In the genomic region with DNA sequence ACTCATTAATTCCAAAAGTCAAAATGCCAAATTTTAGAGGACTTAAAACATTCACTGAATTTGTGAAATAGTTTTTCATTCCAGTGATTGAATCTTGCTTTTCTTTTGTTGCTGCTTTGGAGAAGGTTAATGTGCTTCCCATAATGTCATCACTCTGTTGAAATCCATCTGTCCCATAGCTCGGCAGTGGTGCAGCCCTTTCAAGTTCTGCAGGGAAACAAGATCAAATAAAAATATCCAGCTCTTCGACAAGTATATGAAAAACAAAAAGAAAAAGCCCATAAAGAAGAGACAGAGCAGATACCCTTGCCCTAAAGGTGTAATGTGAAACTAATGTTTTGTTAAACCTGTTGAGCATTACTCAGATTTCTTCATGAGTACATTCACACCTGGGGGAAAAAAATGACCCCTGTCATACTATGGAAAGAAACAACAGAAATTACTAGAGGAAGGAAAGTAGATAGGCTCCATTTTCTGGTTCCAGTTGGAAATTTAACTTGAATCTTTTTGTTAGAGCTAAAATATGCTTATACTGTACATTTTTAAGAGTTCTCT, we compare ENCODE assay signal across 20 cellular contexts. TPM values are rescaled to one million over a fixed set of nuclear protein-coding genes. Genes with fewer than 3 reads are reported as not detected.
DNase-seq lines count a peak whose midpoint lies in the region; ATAC-seq and TF ChIP-seq lines count a peak whose summit lies in the region.
"Had no signal": no experiment of that assay in that cellular context is flagged by ENCODE, and none has a peak within 500 bp of the region (broad histone marks: within the 10 kb centered on the region; RNA-seq: fewer than 3 reads in every experiment).

No MANE protein-coding gene starts in this region.

- no peak for TF ChIP-seq POLR2A in body of pancreas (IDR thresholded peaks at IDR 0.05)

- H3K9me3 ChIP-seq in Caco-2, result no peaks in the 10 kb centered on the region
- no peaks in the 10 kb centered on the region for H3K9me3 ChIP-seq in body of pancreas
- H3K9me3 ChIP-seq in mucosa of rectum (ENCODE audit: control insufficient read depth in 2 of 2, low read length in 2 of 2), result no peaks in the 10 kb centered on the region

- no peak overlapping the region for H3K4me3 ChIP-seq in Caco-2 (ENCODE audit: low read depth, low read length)
- H3K4me3 ChIP-seq in body of pancreas, result no peak overlapping the region
- H3K4me3 ChIP-seq in mucosa of rectum (ENCODE audit: low read length in 2 of 2), result peak overlapping the region in 1 of 2 donors; percentile 56
- H3K4me3 ChIP-seq: tibial nerve had no signal

- no peaks in the 10 kb centered on the region for H3K27me3 Mint-ChIP-seq in Caco-2 (ENCODE audit: insufficient read depth, unreplicated experiment)
- H3K27me3 Mint-ChIP-seq in activated T-cell treated with anti-CD3 and anti-CD28 coated beads, Interleukin-2, amount 50 U/mL, for 72 hours (ENCODE audit: low read depth), result peaks cover 10% of the 10 kb centered on the region
- H3K27me3 Mint-ChIP-seq: stimulated activated naive B cell treated with anti-CD40 and anti-IgM and Interleukin-4, amounts not matched to agents 10 μg/mL and 1 μg/mL and 100 μg/mL, for 72 hours had no signal

- H3K27ac ChIP-seq in body of pancreas, result peak overlapping the region in 3 of 4 donors; percentile 22 to 55 (median 40)
- peak overlapping the region; percentile 59 to 61 for H3K27ac ChIP-seq in mucosa of rectum (ENCODE audit: low read depth in 2 of 2, low read length in 2 of 2)
- H3K27ac ChIP-seq: HL-60, tibial nerve had no signal

- intact Hi-C loops in Caco-2 (cut with micrococcal nuclease; ENCODE audit: unreplicated experiment) (loop anchor here (1.0 to 5.0 kb wide), 9 partner anchors 24 to 127 kb away; partner anchors contain the start of genes AGR2 and AGR3), body of pancreas (cut with DNase I) (no loop called here)

- peaks cover 5% of the 10 kb centered on the region for H3K36me3 Mint-ChIP-seq in Caco-2 (ENCODE audit: insufficient read depth, unreplicated experiment)
- H3K36me3 Mint-ChIP-seq in activated T-cell treated with anti-CD3 and anti-CD28 coated beads, Interleukin-2, amount 50 U/mL, for 72 hours (ENCODE audit: insufficient read depth in 2 of 2), result no peaks in the 10 kb centered on the region
- H3K36me3 Mint-ChIP-seq: activated CD4-positive, alpha-beta memory T cell treated with anti-CD3 and anti-CD28 coated beads for 36 hours; activated naive CD4-positive, alpha-beta T cell treated with anti-CD3 and anti-CD28 coated beads, Interleukin-2, amount 50 U/mL, for 24 hours; IgD-negative memory B cell; stimulated activated naive B cell treated with anti-CD40 and anti-IgM and Interleukin-4, amounts not matched to agents 10 μg/mL and 1 μg/mL and 100 μg/mL, for 72 hours had no signal

- H3K36me3 ChIP-seq in Caco-2 (ENCODE audit: control insufficient read depth, insufficient read depth, low read length) (no peaks in the 10 kb centered on the region), body of pancreas (replicated peaks in 1 of 2; ENCODE audit: insufficient read depth in 1 of 2, low read depth in 2 of 2) (no peaks in the 10 kb centered on the region), mucosa of rectum (ENCODE audit: control insufficient read depth in 2 of 2, insufficient read depth in 2 of 2, low read length in 2 of 2) (no peaks in the 10 kb centered on the region)
- H3K36me3 ChIP-seq: tibial nerve had no signal

- no peak overlapping the region for H3K9ac ChIP-seq in mucosa of rectum (ENCODE audit: low read depth in 1 of 2, low read length in 2 of 2)

- peaks cover 48% of the 10 kb centered on the region for H3K4me1 ChIP-seq in Caco-2
- peaks cover 15% of the 10 kb centered on the region for H3K4me1 ChIP-seq in body of pancreas
- H3K4me1 ChIP-seq in mucosa of rectum (ENCODE audit: control insufficient read depth in 2 of 2, insufficient read depth in 2 of 2, low read length in 2 of 2), result peaks cover 12 to 28% of the 10 kb centered on the region in 2 donors

- ATAC-seq in body of pancreas (peak; percentile 28), GM18858 (IDR thresholded peaks at IDR 0.05; ENCODE audit: unreplicated experiment) (no peak)
- ATAC-seq in activated T-cell treated with anti-CD3 and anti-CD28 coated beads, Interleukin-2, amount 50 U/mL, for 72 hours (replicated peaks in 1 of 2), result no peak
- ATAC-seq: activated T-cell treated with anti-CD3 and anti-CD28 coated beads, Interleukin-2, amount 50 U/mL, for 4 hours; stimulated activated naive B cell treated with anti-CD40 and anti-IgM and Interleukin-4, amounts not matched to agents 10 μg/mL and 1 μg/mL and 100 μg/mL, for 72 hours had no signal

- peaks cover 34% of the 10 kb centered on the region for H3K4me1 Mint-ChIP-seq in Caco-2 (ENCODE audit: low read depth, unreplicated experiment)
- H3K4me1 Mint-ChIP-seq in activated T-cell treated with anti-CD3 and anti-CD28 coated beads, Interleukin-2, amount 50 U/mL, for 72 hours (ENCODE audit: low read depth), result no peaks in the 10 kb centered on the region
- H3K4me1 Mint-ChIP-seq: activated naive CD4-positive, alpha-beta T cell treated with anti-CD3 and anti-CD28 coated beads, Interleukin-2, amount 50 U/mL, for 24 hours had no signal

- peak overlapping the region; percentile 64 for H3K4me3 Mint-ChIP-seq in Caco-2 (ENCODE audit: unreplicated experiment)
- H3K4me3 Mint-ChIP-seq in activated T-cell treated with anti-CD3 and anti-CD28 coated beads, Interleukin-2, amount 50 U/mL, for 72 hours, result no peak overlapping the region
- H3K4me3 Mint-ChIP-seq: activated CD4-positive, alpha-beta memory T cell treated with anti-CD3 and anti-CD28 coated beads for 36 hours; activated naive CD4-positive, alpha-beta T cell treated with anti-CD3 and anti-CD28 coated beads, Interleukin-2, amount 50 U/mL, for 24 hours; activated T-cell treated with anti-CD3 and anti-CD28 coated beads, Interleukin-2, amount 50 U/mL, for 4 hours; IgD-negative memory B cell; stimulated activated naive B cell treated with anti-CD40 and anti-IgM and Interleukin-4, amounts not matched to agents 10 μg/mL and 1 μg/mL and 100 μg/mL, for 72 hours had no signal

- CTCF ChIA-PET in Caco-2 (lab: Charles Lee), result interaction anchor here (2.5 kb wide), 1 partner anchor 46 kb away, joined by 8 read pairs; no protein-coding TSS in a partner anchor

- H3K27me3 ChIP-seq in Caco-2 (replicated peaks; ENCODE audit: control insufficient read depth, insufficient read depth, low read length) (no peaks in the 10 kb centered on the region), body of pancreas (no peaks in the 10 kb centered on the region), mucosa of rectum (ENCODE audit: control insufficient read depth in 2 of 2, insufficient read depth in 2 of 2, low read length in 2 of 2) (no peaks in the 10 kb centered on the region)
- H3K27me3 ChIP-seq: tibial nerve had no signal

- peaks cover 22% of the 10 kb centered on the region for H3K9me3 Mint-ChIP-seq in Caco-2 (ENCODE audit: unreplicated experiment)
- H3K9me3 Mint-ChIP-seq in activated T-cell treated with anti-CD3 and anti-CD28 coated beads, Interleukin-2, amount 50 U/mL, for 72 hours, result peaks cover 0 to 2% of the 10 kb centered on the region in 2 donors
- H3K9me3 Mint-ChIP-seq: activated CD4-positive, alpha-beta memory T cell treated with anti-CD3 and anti-CD28 coated beads for 36 hours; activated naive CD4-positive, alpha-beta T cell treated with anti-CD3 and anti-CD28 coated beads, Interleukin-2, amount 50 U/mL, for 24 hours; activated T-cell treated with anti-CD3 and anti-CD28 coated beads, Interleukin-2, amount 50 U/mL, for 4 hours; IgD-negative memory B cell; stimulated activated naive B cell treated with anti-CD40 and anti-IgM and Interleukin-4, amounts not matched to agents 10 μg/mL and 1 μg/mL and 100 μg/mL, for 72 hours had no signal

- H3K27ac Mint-ChIP-seq in Caco-2 (ENCODE audit: unreplicated experiment), result peak overlapping the region; percentile 86
- H3K27ac Mint-ChIP-seq in activated T-cell treated with anti-CD3 and anti-CD28 coated beads, Interleukin-2, amount 50 U/mL, for 72 hours, result no peak overlapping the region
- H3K27ac Mint-ChIP-seq: activated CD4-positive, alpha-beta memory T cell treated with anti-CD3 and anti-CD28 coated beads for 36 hours; activated naive CD4-positive, alpha-beta T cell treated with anti-CD3 and anti-CD28 coated beads, Interleukin-2, amount 50 U/mL, for 24 hours; IgD-negative memory B cell; stimulated activated naive B cell treated with anti-CD40 and anti-IgM and Interleukin-4, amounts not matched to agents 10 μg/mL and 1 μg/mL and 100 μg/mL, for 72 hours had no signal

- TF ChIP-seq CTCF in Caco-2 (IDR thresholded peaks at IDR 0.05; ENCODE audit: insufficient read depth in 1 of 2, low read depth in 1 of 2, low read length in 1 of 2, severe bottlenecking in 1 of 2, unreplicated experiment in 1 of 2) (no peak), body of pancreas (IDR thresholded peaks at IDR 0.05) (no peak)

- WGBS in body of pancreas, 2 donors, result 65 to 67% methylated on average over 2 of the region's 2 CpGs

- peak; percentile 44 to 45 for DNase-seq in Caco-2
- peak; percentile 25 for DNase-seq in NCI-H146 treated with DMSO at 0.1 percent for 48 hours (lab: John Stamatoyannopoulos, UW; ENCODE audit: unreplicated experiment)
- no peak for DNase-seq in body of pancreas
- DNase-seq in activated T-cell treated with anti-CD3 and anti-CD28 coated beads, Interleukin-2, amount 50 U/mL, for 72 hours, result no peak
- DNase-seq in nucleus accumbens (lab: John Stamatoyannopoulos, UW), result no peak
- DNase-seq: activated CD4-positive, alpha-beta memory T cell treated with anti-CD3 and anti-CD28 coated beads for 36 hours; activated T-cell treated with anti-CD3 and anti-CD28 coated beads, Interleukin-2, amount 50 U/mL, for 4 hours; cortex of kidney; H7; NCI-H2081 treated with DMSO at 0.1 percent for 48 hours; RPMI8226; stimulated activated naive B cell treated with anti-CD40 and anti-IgM and Interleukin-4, amounts not matched to agents 10 μg/mL and 1 μg/mL and 100 μg/mL, for 72 hours; T-helper 1 cell had no signal

- POLR2A ChIA-PET in Caco-2 (lab: Charles Lee), result interaction anchor here (0.6 to 0.8 kb wide), 2 partner anchors 24 to 55 kb away, joined by 3 read pairs; no protein-coding TSS in a partner anchor

- BruUV-seq in Caco-2 (replicated peaks; lab: Mats Ljungman, UMichigan), result TSS peak; percentile 94

RNA-seq across cellular contexts. Expression of gene AGR3, which starts 35.1 kb away (rescaled TPM):
- total RNA-seq in Caco-2 (2022) (1.2 and 3.1 TPM in 2 replicates), body of pancreas (10 to 100 TPM in 1 of 2 donors, not detected in 1; 13.2 TPM)
- total RNA-seq in activated T-cell treated with anti-CD3 and anti-CD28 coated beads, Interleukin-2, amount 50 U/mL, for 72 hours, result not detected
- total RNA-seq: activated CD4-positive, alpha-beta memory T cell treated with anti-CD3 and anti-CD28 coated beads for 36 hours; activated T-cell treated with anti-CD3 and anti-CD28 coated beads, Interleukin-2, amount 50 U/mL, for 4 hours; frontal cortex; H7; tibial nerve had no signal

RNA-seq across cellular contexts. Expression of gene AGR2, which starts 41.9 kb away (rescaled TPM):
- total RNA-seq in Caco-2 (2022) (343 and 467 TPM in 2 replicates), body of pancreas (10 to 100 TPM in 1 of 2 donors, 1 to 10 TPM in 1; 6.3 to 20.0 TPM)
- not detected for total RNA-seq in activated T-cell treated with anti-CD3 and anti-CD28 coated beads, Interleukin-2, amount 50 U/mL, for 72 hours
- total RNA-seq: activated CD4-positive, alpha-beta memory T cell treated with anti-CD3 and anti-CD28 coated beads for 36 hours; H7; tibial nerve had no signal

Comparison
In these comparisons a context has a peak if more than half of its experiments do, and no peak if none do; other contexts are left out.
1. DNase-seq: peak in Caco-2 (2 of 2) and NCI-H146 treated with DMSO at 0.1 percent for 48 hours (single experiment); none in body of pancreas (0 of 4), activated T-cell treated with anti-CD3 and anti-CD28 coated beads, Interleukin-2, amount 50 U/mL, for 72 hours (0 of 2) and nucleus accumbens (0 of 56).
2. RNA of gene AGR2, which starts 41.9 kb away (total RNA-seq): 343 to 467 TPM in Caco-2; 6.3 to 20.0 TPM in body of pancreas and not detected in activated T-cell treated with anti-CD3 and anti-CD28 coated beads, Interleukin-2, amount 50 U/mL, for 72 hours; every median in the first group is over 10 times any median in the second.